Comparison of ENCODE assay signal across 10 cellular contexts in genomic region chr20:36155991-36156390, GRCh38. TPM values are rescaled to one million over a fixed set of nuclear protein-coding genes. Genes with fewer than 3 reads are reported as not detected.
DNase-seq lines count a peak whose midpoint lies in the region; ATAC-seq and TF ChIP-seq lines count a peak whose summit lies in the region.
"Had no signal": no experiment of that assay in that cellular context is flagged by ENCODE, and none has a peak within 500 bp of the region (broad histone marks: within the 10 kb centered on the region; RNA-seq: fewer than 3 reads in every experiment).

No MANE protein-coding gene starts in this region.

- DNase-seq in BE2C: no peak
- DNase-seq in hypothalamus (lab: John Stamatoyannopoulos, UW): peak in 27 of 51 donors; percentile 20 to 71 (median 43)
- DNase-seq in psoas muscle: peak in 1 of 2 donors; percentile 30
- no peak for DNase-seq in HUDEP-2 (lab: John Stamatoyannopoulos, UW; ENCODE audit: unreplicated experiment in 76 of 76)
- DNase-seq in H7: no peak
- DNase-seq in ACHN: no peak
- DNase-seq: GDM1, NCI-H2081 treated with DMSO at 0.1 percent for 48 hours had no signal

- H3K27me3 ChIP-seq in BE2C: no peaks in the 10 kb centered on the region
- no peaks in the 10 kb centered on the region for H3K27me3 ChIP-seq in psoas muscle (ENCODE audit: insufficient read depth in 3 of 3, low read length in 2 of 3)
- H3K27me3 ChIP-seq in H7 (ENCODE audit: control insufficient read depth, insufficient read depth, low read length): peaks cover 11% of the 10 kb centered on the region
- H3K27me3 ChIP-seq: cardiac muscle cell had no signal

- H3K36me3 ChIP-seq in BE2C: no peaks in the 10 kb centered on the region
- H3K36me3 ChIP-seq in psoas muscle (ENCODE audit: insufficient read depth in 1 of 2, low read depth in 1 of 2): no peaks in the 10 kb centered on the region
- H3K36me3 ChIP-seq in H7 (replicated peaks; ENCODE audit: control insufficient read depth, insufficient read depth, low read length): no peaks in the 10 kb centered on the region
- H3K36me3 ChIP-seq: cardiac muscle cell had no signal

- H3K4me3 ChIP-seq in BE2C (ENCODE audit: low read depth, low read length): 0 out of 2 replicates have a peak overlapping the region, but pooled peaks have one; percentile 7
- peak overlapping the region; percentile 28 for H3K4me3 ChIP-seq in psoas muscle
- H3K4me3 ChIP-seq in H7 (ENCODE audit: insufficient read depth, low read depth, low read length): no peak overlapping the region

- H3K9me3 ChIP-seq in BE2C: no peaks in the 10 kb centered on the region
- H3K9me3 ChIP-seq in psoas muscle: no peaks in the 10 kb centered on the region

- no peak for TF ChIP-seq CTCF in BE2C (IDR thresholded peaks at IDR 0.05; ENCODE audit: low read depth, low read length)
- no peak for TF ChIP-seq CTCF in VCaP (conservative IDR thresholded peaks at IDR 0.05)
- TF ChIP-seq CTCF in psoas muscle (IDR thresholded peaks at IDR 0.05): no peak

- in situ Hi-C loops in ACHN (cut with HindIII; ENCODE audit: low pct_ligation_motif_present, low pct_unique_long_range_greater_than_20kb, low sequenced_read_pairs): no loop called here

- ATAC-seq in psoas muscle: peak in 1 of 4 donors; percentile 10

- intact Hi-C loops in psoas muscle (cut with DNase I): loop anchor here (1.0 to 5.0 kb wide), 3 partner anchors 41 to 286 kb away; no protein-coding TSS in a partner anchor

- 22 to 42% (median 30%) methylated on average over 4 of the region's 4 CpGs for WGBS in psoas muscle, 3 donors

- H3K4me1 ChIP-seq in BE2C (peaks cover 18% of the 10 kb centered on the region), psoas muscle (peaks cover 6% of the 10 kb centered on the region)

- H3K27ac ChIP-seq in VCaP (peak overlapping the region; percentile 86; the same call in 1 of the 2 replicates), psoas muscle (no peak overlapping the region)
- H3K27ac ChIP-seq: cardiac muscle cell had no signal

RNA-seq across cellular contexts. Expression of gene EPB41L1, which starts 1.5 kb away (rescaled TPM):
- 16.4 TPM for polyA plus RNA-seq in BE2C (2012; ENCODE audit: insufficient read depth, insufficient read length, low read depth)
- total RNA-seq in psoas muscle: 10 to 100 TPM in 2 of 4 donors, 1 to 10 TPM in 2; 9.1 to 24.1 (median 9.9) TPM
- 1 to 10 TPM; 4.2 to 4.9 (median 4.2) TPM for polyA plus RNA-seq in psoas muscle
- 11.9 TPM in 2 replicates for total RNA-seq in H7 (2014; rRNA removed; shearing (Covaris generic))

Comparison
In these comparisons a context has a peak if more than half of its experiments do, and no peak if none do; other contexts are left out.
1. DNase-seq: peak in hypothalamus (27 of 51); none in BE2C (single experiment), HUDEP-2 (0 of 76), H7 (single experiment) and ACHN (single experiment).